ENCODE assay signal across 25 cellular contexts in genomic region chr6:52726193-52726542, GRCh38. TPM values are rescaled to one million over a fixed set of nuclear protein-coding genes. Genes with fewer than 3 reads are reported as not detected.
"Had no signal": no experiment of that assay in that cellular context is flagged by ENCODE, and none has a peak within 500 bp of the region (broad histone marks: within the 10 kb centered on the region; RNA-seq: fewer than 3 reads in every experiment).

No MANE protein-coding gene starts in this region.

- H3K9me3 ChIP-seq: colonic mucosa, gastroesophageal sphincter, heart right ventricle, psoas muscle, thoracic aorta had no signal

- H3K36me3 Mint-ChIP-seq: immature natural killer cell, memory B cell, naive B cell had no signal

- H3K9me3 Mint-ChIP-seq: activated CD4-positive, alpha-beta T cell treated with anti-CD3 and anti-CD28 coated beads, Interleukin-2, amount 10 ng/mL, durations not matched to agents 7 days and 5 days; central memory CD8-positive, alpha-beta T cell; immature natural killer cell; memory B cell had no signal

- H3K36me3 ChIP-seq: colonic mucosa, gastroesophageal sphincter, heart right ventricle, thoracic aorta had no signal

- ATAC-seq: activated CD4-positive, CD25-positive, alpha-beta regulatory T cell treated with anti-CD3 and anti-CD28 coated beads, Interleukin-2, amount 50 U/mL, for 24 hours; gastroesophageal sphincter; heart right ventricle; psoas muscle; right cardiac atrium had no signal

- H3K27ac ChIP-seq: gastroesophageal sphincter, heart right ventricle, psoas muscle had no signal

- H3K4me3 ChIP-seq: colonic mucosa, gastroesophageal sphincter, heart right ventricle, psoas muscle, thoracic aorta had no signal

- H3K4me3 Mint-ChIP-seq: activated CD4-positive, alpha-beta T cell treated with anti-CD3 and anti-CD28 coated beads, Interleukin-2, amount 10 ng/mL, durations not matched to agents 7 days and 5 days; central memory CD8-positive, alpha-beta T cell; immature natural killer cell; memory B cell; naive B cell; neural crest cell had no signal

- H3K4me1 ChIP-seq: colonic mucosa, psoas muscle had no signal

- H3K27me3 ChIP-seq: colonic mucosa, gastroesophageal sphincter, heart right ventricle had no signal

- DNase-seq: activated CD4-positive, alpha-beta T cell treated with anti-CD3 and anti-CD28 coated beads, Interleukin-2, amount 10 ng/mL, durations not matched to agents 7 days and 5 days; activated CD8-positive, alpha-beta memory T cell treated with anti-CD3 and anti-CD28 coated beads for 24 hours; activated CD8-positive, alpha-beta memory T cell treated with anti-CD3 and anti-CD28 coated beads, Interleukin-2, amount 50 U/mL, for 48 hours; activated effector memory CD4-positive, alpha-beta T cell treated with Interleukin-2 at 50 U/mL for 16 hours; activated naive CD4-positive, alpha-beta T cell treated with anti-CD3 and anti-CD28 coated beads, Interleukin-2, amount 50 U/mL, for 16 hours; activated T-cell treated with anti-CD3 and anti-CD28 coated beads, Interleukin-2, amount 50 U/mL, for 48 hours; aorta; heart right ventricle; immature natural killer cell; naive B cell; psoas muscle; right cardiac atrium; stimulated activated CD4-positive, alpha-beta T cell treated with anti-CD3 and anti-CD28 coated beads, Interleukin-4, amount 100 ng/mL, for 1 hour; T1000 had no signal

- H3K4me1 Mint-ChIP-seq: activated CD4-positive, alpha-beta T cell treated with anti-CD3 and anti-CD28 coated beads, Interleukin-2, amount 10 ng/mL, durations not matched to agents 7 days and 5 days; central memory CD8-positive, alpha-beta T cell; immature natural killer cell had no signal

- H3K27ac Mint-ChIP-seq: activated CD4-positive, alpha-beta T cell treated with anti-CD3 and anti-CD28 coated beads, Interleukin-2, amount 10 ng/mL, durations not matched to agents 7 days and 5 days; immature natural killer cell; memory B cell had no signal

RNA-seq across cellular contexts. Expression of gene GSTA2, which starts 37.1 kb away (rescaled TPM):
- total RNA-seq: activated CD4-positive, alpha-beta T cell treated with anti-CD3 and anti-CD28 coated beads, Interleukin-2, amount 10 ng/mL, durations not matched to agents 7 days and 5 days; aorta; esophagus mucosa; heart right ventricle; mononuclear cell; neural crest cell; osteocyte; psoas muscle; right cardiac atrium; thoracic aorta; urinary bladder had no signal
- polyA plus RNA-seq: heart right ventricle, immature natural killer cell, right cardiac atrium, urinary bladder had no signal
